17 cellular contexts compared by ENCODE assay signal in genomic region chr10:94409016-94409657, GRCh38.
"Had no signal": no experiment of that assay in that cellular context is flagged by ENCODE, and none has a peak within 500 bp of the region (broad histone marks: within the 10 kb centered on the region; RNA-seq: fewer than 3 reads in every experiment).

No MANE protein-coding gene starts in this region.

- H3K9me3 ChIP-seq: gastrocnemius medialis, left lung, thyroid gland had no signal

- DNase-seq: activated CD4-positive, alpha-beta memory T cell treated with anti-CD3 and anti-CD28 coated beads for 36 hours; activated CD4-positive, alpha-beta T cell treated with anti-CD3 and anti-CD28 coated beads for 36 hours; activated CD8-positive, alpha-beta memory T cell treated with anti-CD3 and anti-CD28 coated beads, Interleukin-2, amount 10 ng/mL, durations not matched to agents 7 days and 5 days; activated naive CD4-positive, alpha-beta T cell treated with anti-CD3 and anti-CD28 coated beads, Interleukin-2, amount 50 U/mL, for 16 hours; activated T-cell treated with anti-CD3 and anti-CD28 coated beads, Interleukin-2, amount 50 U/mL, for 1 hour; central memory CD4-positive, alpha-beta T cell; cortex of kidney; effector memory CD4-positive, alpha-beta T cell; gastrocnemius medialis; left lung; stimulated activated CD4-positive, alpha-beta T cell treated with anti-CD3 and anti-CD28 coated beads, Interleukin-4, amount 100 ng/mL, for 1 hour; stimulated activated naive B cell treated with anti-CD40 and anti-IgM and Interleukin-4, amounts not matched to agents 10 μg/mL and 1 μg/mL and 100 μg/mL, for 72 hours; T-helper 17 cell; thyroid gland; WERI-Rb-1 had no signal

- H3K4me1 Mint-ChIP-seq: activated CD4-positive, alpha-beta T cell treated with anti-CD3 and anti-CD28 coated beads for 36 hours; activated CD8-positive, alpha-beta memory T cell treated with anti-CD3 and anti-CD28 coated beads, Interleukin-2, amount 10 ng/mL, durations not matched to agents 7 days and 5 days had no signal

- H3K36me3 ChIP-seq: gastrocnemius medialis, left lung, thyroid gland, WERI-Rb-1 had no signal

- H3K36me3 Mint-ChIP-seq: activated CD4-positive, alpha-beta memory T cell treated with anti-CD3 and anti-CD28 coated beads for 36 hours; activated CD8-positive, alpha-beta memory T cell treated with anti-CD3 and anti-CD28 coated beads, Interleukin-2, amount 10 ng/mL, durations not matched to agents 7 days and 5 days had no signal

- H3K9me3 Mint-ChIP-seq: activated CD4-positive, alpha-beta memory T cell treated with anti-CD3 and anti-CD28 coated beads for 36 hours; activated T-helper 2 cell treated with anti-CD3 and anti-CD28 coated beads, Interferon-gamma antibody, Interleukin-2, Interleukin-4, amounts not matched to agents 10 μg/mL and 5 μg/mL and 100 μg/mL, durations not matched to agents 14 hours and 24 hours and 36 hours; neural crest cell; stimulated activated naive B cell treated with anti-CD40 and anti-IgM and Interleukin-4, amounts not matched to agents 10 μg/mL and 1 μg/mL and 100 μg/mL, for 72 hours had no signal

- H3K4me3 Mint-ChIP-seq: activated CD4-positive, alpha-beta memory T cell treated with anti-CD3 and anti-CD28 coated beads for 36 hours; activated CD4-positive, alpha-beta T cell treated with anti-CD3 and anti-CD28 coated beads for 36 hours; activated CD8-positive, alpha-beta memory T cell treated with anti-CD3 and anti-CD28 coated beads, Interleukin-2, amount 10 ng/mL, durations not matched to agents 7 days and 5 days; neural crest cell; stimulated activated naive B cell treated with anti-CD40 and anti-IgM and Interleukin-4, amounts not matched to agents 10 μg/mL and 1 μg/mL and 100 μg/mL, for 72 hours; T-helper 17 cell had no signal

- H3K4me3 ChIP-seq: gastrocnemius medialis, left lung, thyroid gland had no signal

- H3K27me3 ChIP-seq: gastrocnemius medialis, thyroid gland had no signal

- H3K27ac ChIP-seq: gastrocnemius medialis, left lung, thyroid gland, WERI-Rb-1 had no signal

- ATAC-seq: activated CD4-positive, alpha-beta T cell treated with anti-CD3 and anti-CD28 coated beads for 36 hours; activated CD8-positive, alpha-beta memory T cell treated with anti-CD3 and anti-CD28 coated beads, Interleukin-2, amount 10 ng/mL, durations not matched to agents 7 days and 5 days; gastrocnemius medialis; left lung; stimulated activated naive B cell treated with anti-CD40 and anti-IgM and Interleukin-4, amounts not matched to agents 10 μg/mL and 1 μg/mL and 100 μg/mL, for 72 hours; T-helper 17 cell had no signal

- H3K27ac Mint-ChIP-seq: activated CD4-positive, alpha-beta memory T cell treated with anti-CD3 and anti-CD28 coated beads for 36 hours; activated CD4-positive, alpha-beta T cell treated with anti-CD3 and anti-CD28 coated beads for 36 hours; activated CD8-positive, alpha-beta memory T cell treated with anti-CD3 and anti-CD28 coated beads, Interleukin-2, amount 10 ng/mL, durations not matched to agents 7 days and 5 days; activated T-helper 2 cell treated with anti-CD3 and anti-CD28 coated beads, Interferon-gamma antibody, Interleukin-2, Interleukin-4, amounts not matched to agents 10 μg/mL and 5 μg/mL and 100 μg/mL, durations not matched to agents 14 hours and 24 hours and 36 hours; stimulated activated naive B cell treated with anti-CD40 and anti-IgM and Interleukin-4, amounts not matched to agents 10 μg/mL and 1 μg/mL and 100 μg/mL, for 72 hours; T-helper 17 cell had no signal
